14 cellular contexts compared by ENCODE assay signal in genomic region chr5:139445325-139446170, GRCh38. TPM values are rescaled to one million over a fixed set of nuclear protein-coding genes. Genes with fewer than 3 reads are reported as not detected.
DNase-seq lines count a peak whose midpoint lies in the region; ATAC-seq and TF ChIP-seq lines count a peak whose summit lies in the region.
"Had no signal": no experiment of that assay in that cellular context is flagged by ENCODE, and none has a peak within 500 bp of the region (broad histone marks: within the 10 kb centered on the region; RNA-seq: fewer than 3 reads in every experiment).

No MANE protein-coding gene starts in this region.

- no peak overlapping the region for H3K4me3 ChIP-seq in fibroblast of mammary gland (ENCODE audit: control insufficient read depth, low read depth, low read length)
- H3K4me3 ChIP-seq: neural progenitor cell had no signal

- H3K27ac Mint-ChIP-seq in activated T-helper 2 cell treated with anti-CD3 and anti-CD28 coated beads, Interferon-gamma antibody, Interleukin-2, Interleukin-4, amounts not matched to agents 10 μg/mL and 5 μg/mL and 100 μg/mL, durations not matched to agents 14 hours and 24 hours and 36 hours = peak overlapping the region; percentile 96
- H3K27ac Mint-ChIP-seq: neural progenitor cell had no signal

- H3K36me3 Mint-ChIP-seq in activated T-helper 2 cell treated with anti-CD3 and anti-CD28 coated beads, Interferon-gamma antibody, Interleukin-2, Interleukin-4, amounts not matched to agents 10 μg/mL and 5 μg/mL and 100 μg/mL, durations not matched to agents 14 hours and 24 hours and 36 hours (ENCODE audit: low read depth) = peaks cover 17% of the 10 kb centered on the region
- H3K36me3 Mint-ChIP-seq: neural progenitor cell had no signal

- intact Hi-C loops in activated T-helper 2 cell treated with anti-CD3 and anti-CD28 coated beads, Interferon-gamma antibody, Interleukin-2, Interleukin-4, amounts not matched to agents 10 μg/mL and 5 μg/mL and 100 μg/mL, durations not matched to agents 14 hours and 24 hours and 36 hours (cut with micrococcal nuclease) = loop anchor here (2.0 kb wide), 1 partner anchor 37 kb away; the partner anchor contains the start of gene STING1
- intact Hi-C loops in sciatic nerve (cut with DNase I) = no loop called here

- H3K27me3 Mint-ChIP-seq in activated T-helper 2 cell treated with anti-CD3 and anti-CD28 coated beads, Interferon-gamma antibody, Interleukin-2, Interleukin-4, amounts not matched to agents 10 μg/mL and 5 μg/mL and 100 μg/mL, durations not matched to agents 14 hours and 24 hours and 36 hours (ENCODE audit: low read depth) = no peaks in the 10 kb centered on the region
- H3K27me3 Mint-ChIP-seq: stimulated activated naive CD8-positive, alpha-beta T cell treated with anti-CD3 and anti-CD28 coated beads, Interleukin-15, amount 100 ng/mL, for 72 hours had no signal

- no peak for TF ChIP-seq CTCF in fibroblast of mammary gland (conservative IDR thresholded peaks at IDR 0.05; ENCODE audit: control insufficient read depth, insufficient read depth, low read depth, low read length)

- H3K4me3 Mint-ChIP-seq in activated T-helper 2 cell treated with anti-CD3 and anti-CD28 coated beads, Interferon-gamma antibody, Interleukin-2, Interleukin-4, amounts not matched to agents 10 μg/mL and 5 μg/mL and 100 μg/mL, durations not matched to agents 14 hours and 24 hours and 36 hours (ENCODE audit: low read depth) = no peak overlapping the region
- H3K4me3 Mint-ChIP-seq: neural progenitor cell; stimulated activated naive CD8-positive, alpha-beta T cell treated with anti-CD3 and anti-CD28 coated beads, Interleukin-15, amount 100 ng/mL, for 72 hours had no signal

- H3K4me1 Mint-ChIP-seq in activated T-helper 2 cell treated with anti-CD3 and anti-CD28 coated beads, Interferon-gamma antibody, Interleukin-2, Interleukin-4, amounts not matched to agents 10 μg/mL and 5 μg/mL and 100 μg/mL, durations not matched to agents 14 hours and 24 hours and 36 hours (ENCODE audit: low read depth) = peaks cover 65% of the 10 kb centered on the region

- H3K9me3 Mint-ChIP-seq in activated T-helper 2 cell treated with anti-CD3 and anti-CD28 coated beads, Interferon-gamma antibody, Interleukin-2, Interleukin-4, amounts not matched to agents 10 μg/mL and 5 μg/mL and 100 μg/mL, durations not matched to agents 14 hours and 24 hours and 36 hours = peaks cover 6% of the 10 kb centered on the region
- H3K9me3 Mint-ChIP-seq: neural progenitor cell had no signal

- peak; percentile 45 for DNase-seq in activated CD8-positive, alpha-beta memory T cell treated with anti-CD3 and anti-CD28 coated beads, Interleukin-2, amount 50 U/mL, for 48 hours
- DNase-seq in activated CD8-positive, alpha-beta memory T cell treated with anti-CD3 and anti-CD28 coated beads, Interleukin-2, amount 50 U/mL, for 4 hours = no peak
- no peak for DNase-seq in activated T-helper 2 cell treated with anti-CD3 and anti-CD28 coated beads, Interferon-gamma antibody, Interleukin-2, Interleukin-4, amounts not matched to agents 10 μg/mL and 5 μg/mL and 100 μg/mL, durations not matched to agents 14 hours and 24 hours and 36 hours (ENCODE audit: low spot score)
- DNase-seq in fibroblast of mammary gland (ENCODE audit: low read depth) (peak; percentile 30), sciatic nerve (ENCODE audit: low spot score) (peak; percentile 19), amygdala (lab: John Stamatoyannopoulos, UW) (no peak), hippocampal formation (lab: John Stamatoyannopoulos, UW) (no peak)
- DNase-seq: activated gamma-delta T cell; NCI-H2227 treated with DMSO at 0.1 percent for 48 hours; RPMI8226; stimulated activated naive CD8-positive, alpha-beta T cell treated with anti-CD3 and anti-CD28 coated beads, Interleukin-15, amount 100 ng/mL, for 72 hours had no signal

- no peak for ATAC-seq in sciatic nerve
- no peak for ATAC-seq in GM21447 (IDR thresholded peaks at IDR 0.05; ENCODE audit: unreplicated experiment)
- ATAC-seq: stimulated activated naive CD8-positive, alpha-beta T cell treated with anti-CD3 and anti-CD28 coated beads, Interleukin-15, amount 100 ng/mL, for 72 hours had no signal

RNA-seq across cellular contexts. Expression of gene DNAJC18, which starts 6.2 kb away (rescaled TPM):
- 29.8 and 35.8 TPM in 2 replicates for total RNA-seq in activated T-helper 2 cell treated with anti-CD3 and anti-CD28 coated beads, Interferon-gamma antibody, Interleukin-2, Interleukin-4, amounts not matched to agents 10 μg/mL and 5 μg/mL and 100 μg/mL, durations not matched to agents 14 hours and 24 hours and 36 hours
- 29.6 TPM for total RNA-seq in sciatic nerve

RNA-seq across cellular contexts. Expression of gene ECSCR, which starts 17.0 kb away (rescaled TPM):
- 1.0 and 1.7 TPM in 2 replicates for total RNA-seq in activated T-helper 2 cell treated with anti-CD3 and anti-CD28 coated beads, Interferon-gamma antibody, Interleukin-2, Interleukin-4, amounts not matched to agents 10 μg/mL and 5 μg/mL and 100 μg/mL, durations not matched to agents 14 hours and 24 hours and 36 hours
- 32.3 TPM for total RNA-seq in sciatic nerve

RNA-seq across cellular contexts. Expression of gene SMIM33, which starts 25.3 kb away (rescaled TPM):
- total RNA-seq in activated T-helper 2 cell treated with anti-CD3 and anti-CD28 coated beads, Interferon-gamma antibody, Interleukin-2, Interleukin-4, amounts not matched to agents 10 μg/mL and 5 μg/mL and 100 μg/mL, durations not matched to agents 14 hours and 24 hours and 36 hours = 0.23 and 0.25 TPM in 2 replicates
- total RNA-seq in sciatic nerve = not detected
- total RNA-seq: M059J had no signal

RNA-seq across cellular contexts. Expression of gene STING1, which starts 37.0 kb away (rescaled TPM):
- 167 and 169 TPM in 2 replicates for total RNA-seq in activated T-helper 2 cell treated with anti-CD3 and anti-CD28 coated beads, Interferon-gamma antibody, Interleukin-2, Interleukin-4, amounts not matched to agents 10 μg/mL and 5 μg/mL and 100 μg/mL, durations not matched to agents 14 hours and 24 hours and 36 hours
- total RNA-seq in sciatic nerve = 94.5 TPM

RNA-seq across cellular contexts. Expression of gene SPATA24, which starts 41.7 kb away (rescaled TPM):
- total RNA-seq in activated T-helper 2 cell treated with anti-CD3 and anti-CD28 coated beads, Interferon-gamma antibody, Interleukin-2, Interleukin-4, amounts not matched to agents 10 μg/mL and 5 μg/mL and 100 μg/mL, durations not matched to agents 14 hours and 24 hours and 36 hours = 4.7 and 4.8 TPM in 2 replicates
- total RNA-seq in sciatic nerve = 4.0 TPM

Comparison
In these comparisons a context has a peak if more than half of its experiments do, and no peak if none do; other contexts are left out.
1. DNase-seq: peak in activated CD8-positive, alpha-beta memory T cell treated with anti-CD3 and anti-CD28 coated beads, Interleukin-2, amount 50 U/mL, for 48 hours (single experiment), fibroblast of mammary gland (single experiment) and sciatic nerve (single experiment); none in activated CD8-positive, alpha-beta memory T cell treated with anti-CD3 and anti-CD28 coated beads, Interleukin-2, amount 50 U/mL, for 4 hours (single experiment), activated T-helper 2 cell treated with anti-CD3 and anti-CD28 coated beads, Interferon-gamma antibody, Interleukin-2, Interleukin-4, amounts not matched to agents 10 μg/mL and 5 μg/mL and 100 μg/mL, durations not matched to agents 14 hours and 24 hours and 36 hours (single experiment), amygdala (0 of 56) and hippocampal formation (0 of 2).
2. RNA of gene ECSCR, which starts 17.0 kb away (total RNA-seq): 32.3 TPM in sciatic nerve (single experiment); 1.0 to 1.7 TPM in activated T-helper 2 cell treated with anti-CD3 and anti-CD28 coated beads, Interferon-gamma antibody, Interleukin-2, Interleukin-4, amounts not matched to agents 10 μg/mL and 5 μg/mL and 100 μg/mL, durations not matched to agents 14 hours and 24 hours and 36 hours; every median in the first group is over 10 times any median in the second.